ENCODE assay signal across 19 cellular contexts in the genomic region with DNA sequence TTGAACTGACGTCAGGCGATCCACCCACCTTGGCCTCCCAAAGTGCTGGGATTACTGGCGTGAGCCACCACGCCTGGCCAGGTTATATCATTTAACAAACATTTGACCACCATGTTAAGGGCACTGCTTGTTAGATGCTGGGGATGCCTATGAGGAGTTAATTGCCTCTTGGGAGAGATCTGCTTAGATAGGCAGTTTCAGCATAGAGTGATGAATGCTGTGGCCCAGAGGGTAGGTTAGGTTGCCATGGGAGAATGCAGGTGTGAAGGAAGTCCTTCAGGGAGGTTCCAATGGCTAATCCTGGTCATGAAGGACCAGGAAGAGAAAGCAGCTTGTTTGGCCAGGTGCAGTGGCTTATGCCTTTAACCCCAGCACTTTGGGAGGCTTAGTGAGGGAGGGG. TPM values are rescaled to one million over a fixed set of nuclear protein-coding genes. Genes with fewer than 3 reads are reported as not detected.
DNase-seq lines count a peak whose midpoint lies in the region; ATAC-seq and TF ChIP-seq lines count a peak whose summit lies in the region.
"Had no signal": no experiment of that assay in that cellular context is flagged by ENCODE, and none has a peak within 500 bp of the region (broad histone marks: within the 10 kb centered on the region; RNA-seq: fewer than 3 reads in every experiment).

No MANE protein-coding gene starts in this region.

- H3K36me3 ChIP-seq in CD8-positive, alpha-beta T cell (ENCODE audit: insufficient read depth, low read length) = peaks cover 4% of the 10 kb centered on the region
- H3K36me3 ChIP-seq: neutrophil, thoracic aorta had no signal

- peaks cover 20% of the 10 kb centered on the region for H3K36me3 Mint-ChIP-seq in CD8-positive, alpha-beta T cell
- H3K36me3 Mint-ChIP-seq: CD4-positive, CD25-positive, alpha-beta regulatory T cell had no signal

- ATAC-seq in CD8-positive, alpha-beta T cell = no peak
- ATAC-seq in esophagus mucosa (peak; percentile 70), GM21423 (IDR thresholded peaks at IDR 0.05; ENCODE audit: unreplicated experiment) (no peak)
- ATAC-seq: stimulated activated naive B cell treated with anti-CD40 and anti-IgM and Interleukin-4, amounts not matched to agents 10 μg/mL and 1 μg/mL and 100 μg/mL, for 72 hours had no signal

- DNase-seq in CD8-positive, alpha-beta T cell = no peak
- DNase-seq in DMS79 treated with DMSO at 0.1 percent for 48 hours (lab: John Stamatoyannopoulos, UW) (peak; percentile 25), NCI-H2196 (lab: John Stamatoyannopoulos, UW; ENCODE audit: unreplicated experiment) (peak; percentile 84), glomerular visceral epithelial cell (ENCODE audit: extremely low spot score) (no peak), HuH-7.5 (ENCODE audit: low spot score) (no peak), A172 (ENCODE audit: low spot score) (no peak)
- DNase-seq: activated T-cell treated with anti-CD3 and anti-CD28 coated beads, Interleukin-2, amount 50 U/mL, for 1 hour; CD4-positive, CD25-positive, alpha-beta regulatory T cell; dermis blood vessel endothelial cell; DMS 273 treated with DMSO at 0.1 percent for 48 hours; Karpas-422; NCI-H748 treated with DMSO at 0.1 percent for 48 hours; SHP77; small intestine; stimulated activated naive B cell treated with anti-CD40 and anti-IgM and Interleukin-4, amounts not matched to agents 10 μg/mL and 1 μg/mL and 100 μg/mL, for 72 hours had no signal

- no peaks in the 10 kb centered on the region for H3K27me3 Mint-ChIP-seq in CD8-positive, alpha-beta T cell (ENCODE audit: low read depth)
- H3K27me3 Mint-ChIP-seq: CD4-positive, CD25-positive, alpha-beta regulatory T cell; stimulated activated naive B cell treated with anti-CD40 and anti-IgM and Interleukin-4, amounts not matched to agents 10 μg/mL and 1 μg/mL and 100 μg/mL, for 72 hours had no signal

- peaks cover 8% of the 10 kb centered on the region for H3K4me1 ChIP-seq in CD8-positive, alpha-beta T cell (ENCODE audit: insufficient read depth, low read length)

- H3K9me3 ChIP-seq in CD8-positive, alpha-beta T cell (ENCODE audit: low read length) = no peaks in the 10 kb centered on the region
- H3K9me3 ChIP-seq: neutrophil, thoracic aorta had no signal

- intact Hi-C loops in CD8-positive, alpha-beta T cell (cut with DNase I, micrococcal nuclease) = no loop called here

- no peak overlapping the region for H3K4me3 ChIP-seq in CD8-positive, alpha-beta T cell (ENCODE audit: low read depth, low read length)
- H3K4me3 ChIP-seq: thoracic aorta had no signal

- H3K4me3 Mint-ChIP-seq in CD8-positive, alpha-beta T cell = no peak overlapping the region
- H3K4me3 Mint-ChIP-seq: CD4-positive, CD25-positive, alpha-beta regulatory T cell; stimulated activated naive B cell treated with anti-CD40 and anti-IgM and Interleukin-4, amounts not matched to agents 10 μg/mL and 1 μg/mL and 100 μg/mL, for 72 hours had no signal

- H3K27ac Mint-ChIP-seq in CD8-positive, alpha-beta T cell = peak overlapping the region; percentile 22
- H3K27ac Mint-ChIP-seq: stimulated activated naive B cell treated with anti-CD40 and anti-IgM and Interleukin-4, amounts not matched to agents 10 μg/mL and 1 μg/mL and 100 μg/mL, for 72 hours had no signal

- no peaks in the 10 kb centered on the region for H3K9me3 Mint-ChIP-seq in CD8-positive, alpha-beta T cell
- H3K9me3 Mint-ChIP-seq: CD4-positive, CD25-positive, alpha-beta regulatory T cell; stimulated activated naive B cell treated with anti-CD40 and anti-IgM and Interleukin-4, amounts not matched to agents 10 μg/mL and 1 μg/mL and 100 μg/mL, for 72 hours had no signal

- H3K4me1 Mint-ChIP-seq in CD8-positive, alpha-beta T cell (ENCODE audit: low read depth) = peaks cover 29% of the 10 kb centered on the region

- CTCF ChIA-PET in CD8-positive, alpha-beta T cell (lab: Charles Lee) = no interaction called here

- POLR2A ChIA-PET in CD8-positive, alpha-beta T cell (lab: Charles Lee) = interaction anchor here (0.6 kb wide), 1 partner anchor 35 kb away, joined by 3 read pairs; no protein-coding TSS in a partner anchor

- no peak for TF ChIP-seq CTCF in CD8-positive, alpha-beta T cell (IDR thresholded peaks at IDR 0.05)

- no peaks in the 10 kb centered on the region for H3K27me3 ChIP-seq in CD8-positive, alpha-beta T cell (ENCODE audit: insufficient read depth, low read length)
- H3K27me3 ChIP-seq: neutrophil had no signal

- no peak overlapping the region for H3K27ac ChIP-seq in CD8-positive, alpha-beta T cell (ENCODE audit: low read depth, low read length)
- H3K27ac ChIP-seq: neutrophil, thoracic aorta had no signal

RNA-seq across cellular contexts. Expression of a gene that starts 17.0 kb away (rescaled TPM):
- 100 to 1,000 TPM; 101 to 107 TPM for total RNA-seq in CD8-positive, alpha-beta T cell
- total RNA-seq in esophagus mucosa = 17.3 TPM
- total RNA-seq in A172 (2014; rRNA removed; shearing (Covaris generic)) = 21.9 and 28.9 TPM in 2 replicates

RNA-seq across cellular contexts. Expression of a gene that starts 46.7 kb away (rescaled TPM):
- 1,000 to 10,000 TPM; 1,168 to 1,202 TPM for total RNA-seq in CD8-positive, alpha-beta T cell
- 139 TPM for total RNA-seq in esophagus mucosa
- total RNA-seq in A172 (2014; rRNA removed; shearing (Covaris generic)) = 246 and 258 TPM in 2 replicates

Comparison
In these comparisons a context has a peak if more than half of its experiments do, and no peak if none do; other contexts are left out.
1. DNase-seq: peak in DMS79 treated with DMSO at 0.1 percent for 48 hours (single experiment) and NCI-H2196 (single experiment); none in CD8-positive, alpha-beta T cell (0 of 7), glomerular visceral epithelial cell (single experiment), HuH-7.5 (single experiment) and A172 (single experiment).